Comparison of ENCODE assay signal across 12 cellular contexts in genomic region chr1:202834771-202835547, GRCh38. TPM values are rescaled to one million over a fixed set of nuclear protein-coding genes. Genes with fewer than 3 reads are reported as not detected.
A peak's percentile ranks its signal among the peaks of the same experiment; 100 is the strongest.
DNase-seq lines count a peak whose midpoint lies in the region; ATAC-seq, FAIRE-seq and TF ChIP-seq lines count a peak whose summit lies in the region.
"Had no signal": no experiment of that assay in that cellular context is flagged by ENCODE, and none has a peak within 500 bp of the region (broad histone marks: within the 10 kb centered on the region; RNA-seq: fewer than 3 reads in every experiment).

No MANE protein-coding gene starts in this region.

- CTCF ChIA-PET in activated CD4-positive, alpha-beta memory T cell treated with anti-CD3 and anti-CD28 coated beads for 36 hours (lab: Charles Lee): interaction anchor here (1.2 kb wide), 1 partner anchor 17 kb away, joined by 5 read pairs; no protein-coding TSS in a partner anchor

- peak; percentile 17 for DNase-seq in activated T-cell treated with anti-CD3 and anti-CD28 coated beads for 48 hours (ENCODE audit: low read depth)
- no peak for DNase-seq in activated T-cell treated with anti-CD3 and anti-CD28 coated beads, Interleukin-2, amount 50 U/mL, for 1 hour
- peak; percentile 70 for DNase-seq in activated CD4-positive, alpha-beta memory T cell treated with anti-CD3 and anti-CD28 coated beads for 36 hours
- DNase-seq in epithelial cell of prostate (ENCODE audit: low read depth, low spot score): no peak
- DNase-seq in stimulated activated naive B cell treated with anti-CD40 and anti-IgM and Interleukin-4, amounts not matched to agents 10 μg/mL and 1 μg/mL and 100 μg/mL, for 72 hours: no peak
- no peak for DNase-seq in pancreas
- no peak for DNase-seq in erythroblast (lab: John Stamatoyannopoulos, UW)
- DNase-seq: heart right ventricle, left colon had no signal

- no peak overlapping the region for H3K4me3 Mint-ChIP-seq in activated CD4-positive, alpha-beta memory T cell treated with anti-CD3 and anti-CD28 coated beads for 36 hours
- H3K4me3 Mint-ChIP-seq in stimulated activated naive B cell treated with anti-CD40 and anti-IgM and Interleukin-4, amounts not matched to agents 10 μg/mL and 1 μg/mL and 100 μg/mL, for 72 hours: no peak overlapping the region
- H3K4me3 Mint-ChIP-seq: neural progenitor cell had no signal

- peak overlapping the region; percentile 8 for H3K27ac ChIP-seq in epithelial cell of prostate
- H3K27ac ChIP-seq in pancreas: no peak overlapping the region
- H3K27ac ChIP-seq: heart right ventricle, neural progenitor cell had no signal

- peaks cover 42% of the 10 kb centered on the region for H3K4me1 Mint-ChIP-seq in activated CD4-positive, alpha-beta memory T cell treated with anti-CD3 and anti-CD28 coated beads for 36 hours (ENCODE audit: low read depth)
- peaks cover 22 to 27% of the 10 kb centered on the region in 2 donors for H3K4me1 Mint-ChIP-seq in stimulated activated naive B cell treated with anti-CD40 and anti-IgM and Interleukin-4, amounts not matched to agents 10 μg/mL and 1 μg/mL and 100 μg/mL, for 72 hours

- H3K4me1 ChIP-seq in pancreas: no peaks in the 10 kb centered on the region

- FAIRE-seq in pancreas (lab: Jason Lieb, UNC): no peak

- H3K27me3 Mint-ChIP-seq in activated CD4-positive, alpha-beta memory T cell treated with anti-CD3 and anti-CD28 coated beads for 36 hours: no peaks in the 10 kb centered on the region
- H3K27me3 Mint-ChIP-seq in stimulated activated naive B cell treated with anti-CD40 and anti-IgM and Interleukin-4, amounts not matched to agents 10 μg/mL and 1 μg/mL and 100 μg/mL, for 72 hours: peaks cover 13 to 25% of the 10 kb centered on the region in 2 donors

- no peaks in the 10 kb centered on the region for H3K9me3 Mint-ChIP-seq in activated CD4-positive, alpha-beta memory T cell treated with anti-CD3 and anti-CD28 coated beads for 36 hours
- H3K9me3 Mint-ChIP-seq in stimulated activated naive B cell treated with anti-CD40 and anti-IgM and Interleukin-4, amounts not matched to agents 10 μg/mL and 1 μg/mL and 100 μg/mL, for 72 hours: no peaks in the 10 kb centered on the region
- H3K9me3 Mint-ChIP-seq: neural progenitor cell had no signal

- no peak overlapping the region for H3K4me3 ChIP-seq in pancreas
- H3K4me3 ChIP-seq: heart right ventricle, neural progenitor cell had no signal

- POLR2A ChIA-PET in activated CD4-positive, alpha-beta memory T cell treated with anti-CD3 and anti-CD28 coated beads for 36 hours (lab: Charles Lee): no interaction called here

- TF ChIP-seq POLR2A in erythroblast (IDR thresholded peaks at IDR 0.05; ENCODE audit: low read length): no peak

- H3K36me3 ChIP-seq in pancreas: no peaks in the 10 kb centered on the region
- H3K36me3 ChIP-seq: heart right ventricle, neural progenitor cell had no signal

- intact Hi-C loops in activated CD4-positive, alpha-beta memory T cell treated with anti-CD3 and anti-CD28 coated beads for 36 hours (cut with micrococcal nuclease): loop anchor here (1.0 kb wide), 1 partner anchor 25 kb away; the partner anchor contains the start of gene PCAT6
- intact Hi-C loops in pancreas (cut with DNase I): no loop called here

- no peaks in the 10 kb centered on the region for H3K27me3 ChIP-seq in pancreas
- H3K27me3 ChIP-seq: neural progenitor cell had no signal

- H3K9me3 ChIP-seq in pancreas: no peaks in the 10 kb centered on the region
- H3K9me3 ChIP-seq: heart right ventricle had no signal

- TF ChIP-seq CTCF in pancreas (IDR thresholded peaks at IDR 0.05): no peak

- H3K36me3 Mint-ChIP-seq in activated CD4-positive, alpha-beta memory T cell treated with anti-CD3 and anti-CD28 coated beads for 36 hours: no peaks in the 10 kb centered on the region
- no peaks in the 10 kb centered on the region for H3K36me3 Mint-ChIP-seq in stimulated activated naive B cell treated with anti-CD40 and anti-IgM and Interleukin-4, amounts not matched to agents 10 μg/mL and 1 μg/mL and 100 μg/mL, for 72 hours
- H3K36me3 Mint-ChIP-seq: neural progenitor cell had no signal

- peak overlapping the region; percentile 74 for H3K27ac Mint-ChIP-seq in activated CD4-positive, alpha-beta memory T cell treated with anti-CD3 and anti-CD28 coated beads for 36 hours
- H3K27ac Mint-ChIP-seq in stimulated activated naive B cell treated with anti-CD40 and anti-IgM and Interleukin-4, amounts not matched to agents 10 μg/mL and 1 μg/mL and 100 μg/mL, for 72 hours: no peak overlapping the region
- H3K27ac Mint-ChIP-seq: neural progenitor cell had no signal

- 74 to 83% methylated on average over 10 of the region's 10 CpGs for WGBS in pancreas, 2 donors

- peak; percentile 21 to 48 for ATAC-seq in stimulated activated naive B cell treated with anti-CD40 and anti-IgM and Interleukin-4, amounts not matched to agents 10 μg/mL and 1 μg/mL and 100 μg/mL, for 72 hours (replicated peaks)
- ATAC-seq in pancreas (no peak), HG02884 (IDR thresholded peaks at IDR 0.05; ENCODE audit: unreplicated experiment) (no peak)
- ATAC-seq: heart right ventricle, left colon had no signal

RNA-seq across cellular contexts. Expression of gene PCAT6, which starts 24.2 kb away (rescaled TPM):
- total RNA-seq in activated CD4-positive, alpha-beta memory T cell treated with anti-CD3 and anti-CD28 coated beads for 36 hours: under 1 TPM; 0.76 to 0.77 TPM
- total RNA-seq in pancreas: 1 to 10 TPM in 1 of 6 donors, under 1 TPM in 5; 0.31 to 1.2 (median 0.66) TPM
- 1 to 10 TPM; 1.7 to 2.5 TPM for polyA plus RNA-seq in pancreas
- total RNA-seq: skeletal muscle tissue had no signal

RNA-seq across cellular contexts. Expression of gene KDM5B, which starts 26.7 kb away (rescaled TPM):
- 10 to 100 TPM; 38.4 to 39.4 TPM for total RNA-seq in activated CD4-positive, alpha-beta memory T cell treated with anti-CD3 and anti-CD28 coated beads for 36 hours
- 10 to 100 TPM; 18.2 to 47.0 (median 25.1) TPM for total RNA-seq in pancreas
- 10 to 100 TPM in 1 of 2 donors, 1 to 10 TPM in 1; 7.3 to 10.5 TPM for polyA plus RNA-seq in pancreas

RNA-seq across cellular contexts. Expression of gene RABIF, which starts 54.0 kb away (rescaled TPM):
- total RNA-seq in activated CD4-positive, alpha-beta memory T cell treated with anti-CD3 and anti-CD28 coated beads for 36 hours: 10 to 100 TPM in 1 of 2 experiments, 1 to 10 TPM in 1; 9.6 to 10.1 TPM
- 1 to 10 TPM; 1.7 to 3.9 (median 2.5) TPM for total RNA-seq in pancreas
- 1 to 10 TPM; 2.2 to 3.1 TPM for polyA plus RNA-seq in pancreas

Comparison
In these comparisons a context has a peak if more than half of its experiments do, and no peak if none do; other contexts are left out.
1. DNase-seq: peak in activated T-cell treated with anti-CD3 and anti-CD28 coated beads for 48 hours (single experiment) and activated CD4-positive, alpha-beta memory T cell treated with anti-CD3 and anti-CD28 coated beads for 36 hours (single experiment); none in activated T-cell treated with anti-CD3 and anti-CD28 coated beads, Interleukin-2, amount 50 U/mL, for 1 hour (single experiment), epithelial cell of prostate (single experiment), stimulated activated naive B cell treated with anti-CD40 and anti-IgM and Interleukin-4, amounts not matched to agents 10 μg/mL and 1 μg/mL and 100 μg/mL, for 72 hours (single experiment), pancreas (0 of 6) and erythroblast (0 of 2).
2. ATAC-seq: peak in stimulated activated naive B cell treated with anti-CD40 and anti-IgM and Interleukin-4, amounts not matched to agents 10 μg/mL and 1 μg/mL and 100 μg/mL, for 72 hours (2 of 2); none in pancreas (0 of 4) and HG02884 (single experiment).